Comparison of ENCODE assay signal across 8 cellular contexts in the genomic region with DNA sequence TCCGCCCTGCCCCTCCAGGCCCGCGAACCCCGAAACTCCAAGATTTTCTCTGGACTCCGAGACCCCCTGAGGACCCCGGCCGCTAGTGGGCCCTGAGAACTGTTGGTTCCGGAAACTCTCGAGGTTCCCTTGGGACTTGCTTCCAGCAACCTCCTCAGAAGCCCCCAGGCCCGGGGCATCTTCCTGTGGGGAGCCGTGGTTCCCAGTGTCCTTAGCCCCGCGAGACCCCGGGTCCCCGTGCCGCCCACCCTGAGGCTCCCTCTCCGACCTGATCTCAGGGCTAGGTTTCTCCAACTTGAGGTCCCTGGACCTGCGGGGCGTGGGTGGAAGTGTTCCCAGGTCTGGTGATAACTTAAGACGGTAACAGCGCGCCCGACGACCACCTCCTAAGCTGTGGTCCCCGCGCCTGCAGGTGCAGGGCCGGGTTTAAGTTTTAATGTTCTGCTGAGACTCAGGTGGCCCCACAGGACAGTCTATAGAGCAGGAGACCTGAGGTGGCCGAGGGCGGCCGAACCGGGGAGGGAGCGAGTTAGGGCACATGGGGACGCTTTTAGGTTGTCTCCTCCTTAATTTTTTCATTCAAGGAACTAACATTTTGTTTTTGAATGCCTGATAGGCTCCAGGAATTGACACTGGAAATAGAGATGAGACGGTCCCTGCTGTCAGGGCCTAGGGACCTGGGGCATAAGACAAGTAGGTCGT. TPM values are rescaled to one million over a fixed set of nuclear protein-coding genes. Genes with fewer than 3 reads are reported as not detected.
A peak's percentile ranks its signal among the peaks of the same experiment; 100 is the strongest.
DNase-seq lines count a peak whose midpoint lies in the region; ATAC-seq and TF ChIP-seq lines count a peak whose summit lies in the region.

No MANE protein-coding gene starts in this region.

- TF ChIP-seq CTCF in HCT116 (IDR thresholded peaks at IDR 0.05 in 2 of 3, conservative IDR thresholded peaks at IDR 0.05 in 1 of 3; ENCODE audit: borderline replicate concordance in 1 of 3, insufficient read depth in 1 of 3, low read depth in 2 of 3, low read length in 2 of 3) (no peak), activated B cell treated with CpG ODN at 0.5 μM for 24 hours (IDR thresholded peaks at IDR 0.05) (no peak), fibroblast of mammary gland (conservative IDR thresholded peaks at IDR 0.05; ENCODE audit: control insufficient read depth, insufficient read depth, low read depth, low read length) (no peak), psoas muscle (IDR thresholded peaks at IDR 0.05) (no peak)

- TF ChIP-seq RAD21 in HCT116 (IDR thresholded peaks at IDR 0.05; ENCODE audit: low read depth), result no peak

- peak overlapping the region; percentile 89 for H3K4me2 ChIP-seq in HCT116 (ENCODE audit: low read length)

- no TSS peak for BruUV-seq in HCT116 (replicated peaks; lab: Mats Ljungman, UMichigan)

- no peaks in the 10 kb centered on the region for H3K9me3 Mint-ChIP-seq in activated B cell treated with CpG ODN at 0.5 μM for 24 hours

- no peak overlapping the region for H2AFZ ChIP-seq in HCT116 (ENCODE audit: low read depth, low read length, poor library complexity, severe bottlenecking)

- TF ChIP-seq POLR2A in HCT116 (IDR thresholded peaks at IDR 0.05; ENCODE audit: borderline replicate concordance, extremely low read depth, insufficient read depth, insufficient read length), result no peak

- H3K27ac ChIP-seq in HCT116 (ENCODE audit: low read depth, low read length) (peak overlapping the region; percentile 95), psoas muscle (peak overlapping the region; percentile 92)

- peak overlapping the region; percentile 85 for H3K4me3 Mint-ChIP-seq in activated B cell treated with CpG ODN at 0.5 μM for 24 hours

- peak overlapping the region; percentile 90 to 91 for H3K4me3 ChIP-seq in HCT116 (replicated peaks in 1 of 2; ENCODE audit: low read depth in 1 of 2, low read length in 2 of 2)
- peak overlapping the region; percentile 66 for H3K4me3 ChIP-seq in fibroblast of mammary gland (ENCODE audit: control insufficient read depth, low read depth, low read length)
- peak overlapping the region; percentile 99 for H3K4me3 ChIP-seq in psoas muscle

- CTCF ChIA-PET in HCT116 (lab: Charles Lee) (no interaction called here), activated B cell treated with CpG ODN at 0.5 μM for 24 hours (lab: Charles Lee) (no interaction called here)

- POLR2A ChIA-PET in HCT116 (lab: Charles Lee), result no interaction called here
- POLR2A ChIA-PET in activated B cell treated with CpG ODN at 0.5 μM for 24 hours (lab: Charles Lee), result interaction anchor here (0.6 to 2.9 kb wide), 8 partner anchors 10 to 91 kb away, joined by 3 to 20 read pairs (median 4); partner anchors contain the start of gene UPK3A

- H3K9me2 ChIP-seq in HCT116 (ENCODE audit: insufficient read depth), result no peaks in the 10 kb centered on the region

- H3K27ac Mint-ChIP-seq in activated B cell treated with CpG ODN at 0.5 μM for 24 hours, result peak overlapping the region; percentile 63

- RAD21 ChIA-PET in HCT116 (lab: Charles Lee; ENCODE audit: low non-redundant PET in 1 of 2, low total read pairs in 2 of 2, uncharacterized antibody in 2 of 2, unreplicated experiment in 2 of 2), result no interaction called here

- peaks cover 29 to 34% of the 10 kb centered on the region in 2 experiments for H3K4me1 ChIP-seq in HCT116 (ENCODE audit: control insufficient read depth in 1 of 2, insufficient read depth in 2 of 2, low read length in 2 of 2)
- peaks cover 14% of the 10 kb centered on the region for H3K4me1 ChIP-seq in psoas muscle

- H3K79me2 ChIP-seq in HCT116 (ENCODE audit: insufficient read depth, low read length), result peaks cover 53% of the 10 kb centered on the region

- no peaks in the 10 kb centered on the region for H3K27me3 Mint-ChIP-seq in activated B cell treated with CpG ODN at 0.5 μM for 24 hours

- H3K27me3 ChIP-seq in HCT116 (ENCODE audit: insufficient read depth, low read length) (no peaks in the 10 kb centered on the region), psoas muscle (ENCODE audit: insufficient read depth in 3 of 3, low read length in 2 of 3) (no peaks in the 10 kb centered on the region)

- ATAC-seq in HCT116, result no peak
- ATAC-seq in activated B cell treated with CpG ODN at 0.5 μM for 24 hours (ENCODE audit: low read depth), result no peak
- ATAC-seq in psoas muscle, result no peak

- H3K36me3 ChIP-seq in HCT116 (ENCODE audit: control insufficient read depth in 1 of 2, insufficient read depth in 2 of 2, low read length in 2 of 2) (peaks cover 0 to 2% of the 10 kb centered on the region in 2 experiments; a peak in 2 of 4 replicates), psoas muscle (ENCODE audit: insufficient read depth in 1 of 2, low read depth in 1 of 2) (no peaks in the 10 kb centered on the region)

- peaks cover 9% of the 10 kb centered on the region for H3K36me3 Mint-ChIP-seq in activated B cell treated with CpG ODN at 0.5 μM for 24 hours (ENCODE audit: low read depth)

- intact Hi-C loops in HCT116 (cut with micrococcal nuclease) (no loop called here), activated B cell treated with CpG ODN at 0.5 μM for 24 hours (cut with micrococcal nuclease) (no loop called here), psoas muscle (cut with DNase I) (no loop called here)

- peaks cover 43% of the 10 kb centered on the region for H3K4me1 Mint-ChIP-seq in activated B cell treated with CpG ODN at 0.5 μM for 24 hours

- no peaks in the 10 kb centered on the region for H3K9me3 ChIP-seq in HCT116 (ENCODE audit: control insufficient read depth in 1 of 2, insufficient read depth in 1 of 2, low read depth in 1 of 2, low read length in 2 of 2)
- H3K9me3 ChIP-seq in psoas muscle, result no peaks in the 10 kb centered on the region

- peak overlapping the region; percentile 94 for H3K9ac ChIP-seq in HCT116 (ENCODE audit: low read length)

- no peaks in the 10 kb centered on the region for H4K20me1 ChIP-seq in HCT116 (ENCODE audit: insufficient read depth)

- DNase-seq in HCT116 (ENCODE audit: low read depth, low spot score) (no peak), activated B cell treated with CpG ODN at 0.5 μM for 24 hours (no peak), fibroblast of mammary gland (ENCODE audit: low read depth) (no peak), psoas muscle (no peak), occipital lobe (lab: John Stamatoyannopoulos, UW) (no peak), HuH-7.5 (ENCODE audit: low spot score) (no peak), NCI-H345 treated with DMSO at 0.1 percent for 48 hours (lab: John Stamatoyannopoulos, UW; ENCODE audit: unreplicated experiment) (no peak), DMS53 (lab: John Stamatoyannopoulos, UW) (no peak)

- WGBS in psoas muscle, 3 donors, result 3 to 6% (median 5%) methylated on average over 27 to 35 of the region's 35 CpGs

TF ChIP-seq in HCT116, 20 proteins besides CTCF, POLR2A, EP300 and RAD21:
- TF ChIP-seq JUND (IDR thresholded peaks at IDR 0.05) (no peak), SP1 (IDR thresholded peaks at IDR 0.05; ENCODE audit: low read depth) (no peak)
- TF ChIP-seq, protein P1, sequence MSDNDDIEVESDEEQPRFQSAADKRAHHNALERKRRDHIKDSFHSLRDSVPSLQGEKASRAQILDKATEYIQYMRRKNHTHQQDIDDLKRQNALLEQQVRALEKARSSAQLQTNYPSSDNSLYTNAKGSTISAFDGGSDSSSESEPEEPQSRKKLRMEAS (IDR thresholded peaks at IDR 0.05), result no peak

RNA-seq across cellular contexts. Expression of gene FAM118A, which starts 0.7 kb away (rescaled TPM):
- total RNA-seq in HCT116 (2021; ENCODE audit: unreplicated experiment) (43.2 TPM), activated B cell treated with CpG ODN at 0.5 μM for 24 hours (49.7 and 59.3 TPM in 2 replicates), psoas muscle (10 to 100 TPM; 14.2 to 25.5 (median 16.6) TPM), occipital lobe (6.2 TPM)
- polyA plus RNA-seq in HCT116 (2012), result 21.3 and 22.5 TPM in 2 replicates
- polyA plus RNA-seq in psoas muscle, result 10 to 100 TPM in 2 of 3 donors, 1 to 10 TPM in 1; 5.8 to 18.8 (median 15.6) TPM

RNA-seq across cellular contexts. Expression of gene UPK3A, which starts 25.7 kb away (rescaled TPM):
- not detected for total RNA-seq in HCT116 (2021; ENCODE audit: unreplicated experiment)
- 0.12 and 0.16 TPM in 2 replicates for polyA plus RNA-seq in HCT116 (2012)
- total RNA-seq in activated B cell treated with CpG ODN at 0.5 μM for 24 hours, result 1.4 and 1.6 TPM in 2 replicates
- 1 to 10 TPM; 1.1 to 3.9 (median 2.1) TPM for total RNA-seq in psoas muscle
- 10 to 100 TPM in 1 of 3 donors, 1 to 10 TPM in 1, under 1 TPM in 1; 0.93 to 11.7 (median 5.0) TPM for polyA plus RNA-seq in psoas muscle
- not detected for total RNA-seq in occipital lobe
